In the genomic region with DNA sequence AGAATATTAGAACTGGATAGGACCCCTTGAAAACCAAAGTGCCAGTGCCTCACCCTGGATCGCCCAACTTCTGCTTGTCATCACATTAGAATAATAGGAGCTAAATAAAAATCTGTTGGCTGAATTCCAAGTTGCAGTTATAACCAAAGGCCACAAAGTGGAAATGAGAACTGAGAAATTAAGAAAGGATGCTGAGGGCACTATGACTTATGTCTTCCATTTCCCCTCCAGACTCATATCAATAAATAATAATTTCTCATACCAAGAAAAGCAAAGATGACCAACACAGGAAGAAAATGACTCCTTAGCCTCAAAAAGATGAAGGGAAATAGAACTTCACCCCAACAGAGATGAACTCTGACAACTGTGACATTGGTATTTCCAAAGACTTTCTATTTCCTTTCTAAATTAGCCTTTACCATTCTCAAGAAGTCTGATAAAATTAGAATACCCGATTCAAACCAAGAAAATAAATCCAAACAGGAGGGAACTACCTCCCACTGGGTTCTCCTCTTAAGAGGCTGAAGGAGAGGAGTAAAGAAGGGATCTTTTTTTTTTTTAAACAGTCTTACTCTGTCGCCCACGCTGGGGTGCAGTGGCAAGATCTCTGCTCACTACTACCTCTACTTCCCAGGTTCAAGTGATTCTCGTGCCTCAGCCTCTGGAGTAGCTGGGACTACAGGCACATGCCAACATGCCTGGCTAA, we compare ENCODE assay signal across 9 cellular contexts. TPM values are rescaled to one million over a fixed set of nuclear protein-coding genes. Genes with fewer than 3 reads are reported as not detected.
DNase-seq lines count a peak whose midpoint lies in the region; ATAC-seq, FAIRE-seq and TF ChIP-seq lines count a peak whose summit lies in the region.
"Had no signal": no experiment of that assay in that cellular context is flagged by ENCODE, and none has a peak within 500 bp of the region (broad histone marks: within the 10 kb centered on the region; RNA-seq: fewer than 3 reads in every experiment).

No MANE protein-coding gene starts in this region.

- TF ChIP-seq CTCF in MM.1S (IDR thresholded peaks at IDR 0.05; ENCODE audit: low read length) (no peak), fibroblast of mammary gland (conservative IDR thresholded peaks at IDR 0.05; ENCODE audit: control insufficient read depth, insufficient read depth, low read depth, low read length) (no peak), pancreas (IDR thresholded peaks at IDR 0.05) (no peak)

- DNase-seq in activated CD4-positive, alpha-beta T cell treated with anti-CD3 and anti-CD28 coated beads for 48 hours: peak; percentile 26
- DNase-seq in activated CD4-positive, alpha-beta T cell treated with anti-CD3 and anti-CD28 coated beads, Interleukin-2, amount 10 ng/mL, durations not matched to agents 7 days and 5 days: no peak
- DNase-seq in MM.1S (peak; percentile 39), fibroblast of mammary gland (ENCODE audit: low read depth) (peak; percentile 2), pancreas (no peak), NCI-H82 (lab: John Stamatoyannopoulos, UW) (no peak), HEK293T (ENCODE audit: extremely low spot score) (no peak)
- DNase-seq: ovary had no signal

- H3K9me3 Mint-ChIP-seq in activated CD4-positive, alpha-beta T cell treated with anti-CD3 and anti-CD28 coated beads, Interleukin-2, amount 10 ng/mL, durations not matched to agents 7 days and 5 days: no peaks in the 10 kb centered on the region

- H3K9me2 ChIP-seq in MM.1S (replicated peaks; ENCODE audit: insufficient read depth, low read length): no peaks in the 10 kb centered on the region

- H3K27me3 Mint-ChIP-seq in activated CD4-positive, alpha-beta T cell treated with anti-CD3 and anti-CD28 coated beads, Interleukin-2, amount 10 ng/mL, durations not matched to agents 7 days and 5 days: peaks cover 3% of the 10 kb centered on the region

- ATAC-seq in GM21576 (IDR thresholded peaks at IDR 0.05; ENCODE audit: unreplicated experiment) (peak; percentile 41), pancreas (no peak)

- FAIRE-seq in pancreas (lab: Jason Lieb, UNC): no peak

- CTCF ChIA-PET in activated CD4-positive, alpha-beta T cell treated with anti-CD3 and anti-CD28 coated beads, Interleukin-2, amount 10 ng/mL, durations not matched to agents 7 days and 5 days (lab: Charles Lee): no interaction called here
- CTCF ChIA-PET in HEK293T (lab: Yijun Ruan, JAX): no interaction called here

- H4K20me1 ChIP-seq in MM.1S (ENCODE audit: insufficient read depth, low read length): no peaks in the 10 kb centered on the region

- WGBS in pancreas, 2 donors: 78 to 87% methylated on average over 5 of the region's 5 CpGs

- H3F3A ChIP-seq in MM.1S (ENCODE audit: insufficient read depth, low read length): no peaks in the 10 kb centered on the region

- no peak overlapping the region for H3K27ac Mint-ChIP-seq in activated CD4-positive, alpha-beta T cell treated with anti-CD3 and anti-CD28 coated beads, Interleukin-2, amount 10 ng/mL, durations not matched to agents 7 days and 5 days

- peaks cover 11% of the 10 kb centered on the region for H3K4me1 ChIP-seq in MM.1S (ENCODE audit: low read length)
- no peaks in the 10 kb centered on the region for H3K4me1 ChIP-seq in pancreas

- no peak overlapping the region for H3K9ac ChIP-seq in MM.1S (ENCODE audit: low read length)

- H3K27ac ChIP-seq in MM.1S (ENCODE audit: low read length) (no peak overlapping the region), pancreas (no peak overlapping the region)
- H3K27ac ChIP-seq: ovary had no signal

- H3K9me3 ChIP-seq in MM.1S (replicated peaks; ENCODE audit: insufficient read depth, low read length) (no peaks in the 10 kb centered on the region), pancreas (no peaks in the 10 kb centered on the region)
- H3K9me3 ChIP-seq: ovary had no signal

- POLR2A ChIA-PET in activated CD4-positive, alpha-beta T cell treated with anti-CD3 and anti-CD28 coated beads, Interleukin-2, amount 10 ng/mL, durations not matched to agents 7 days and 5 days (lab: Charles Lee): no interaction called here
- POLR2A ChIA-PET in HEK293T (lab: Yijun Ruan, JAX): no interaction called here

- H3K27me3 ChIP-seq in MM.1S (replicated peaks; ENCODE audit: insufficient read depth, low read length): no peaks in the 10 kb centered on the region
- no peaks in the 10 kb centered on the region for H3K27me3 ChIP-seq in pancreas
- H3K27me3 ChIP-seq: ovary had no signal

- intact Hi-C loops in pancreas (cut with DNase I): no loop called here

- no peak overlapping the region for H2AFZ ChIP-seq in MM.1S (ENCODE audit: low read length)

- H3K4me1 Mint-ChIP-seq in activated CD4-positive, alpha-beta T cell treated with anti-CD3 and anti-CD28 coated beads, Interleukin-2, amount 10 ng/mL, durations not matched to agents 7 days and 5 days: peaks cover 10% of the 10 kb centered on the region

- H3K4me3 Mint-ChIP-seq in activated CD4-positive, alpha-beta T cell treated with anti-CD3 and anti-CD28 coated beads, Interleukin-2, amount 10 ng/mL, durations not matched to agents 7 days and 5 days: no peak overlapping the region

- H3K79me2 ChIP-seq in MM.1S (ENCODE audit: low read length): no peaks in the 10 kb centered on the region

- H3K4me3 ChIP-seq in MM.1S (ENCODE audit: low read length) (no peak overlapping the region), fibroblast of mammary gland (ENCODE audit: control insufficient read depth, low read depth, low read length) (no peak overlapping the region), pancreas (no peak overlapping the region)
- H3K4me3 ChIP-seq: ovary had no signal

- H3K36me3 Mint-ChIP-seq in activated CD4-positive, alpha-beta T cell treated with anti-CD3 and anti-CD28 coated beads, Interleukin-2, amount 10 ng/mL, durations not matched to agents 7 days and 5 days (ENCODE audit: low read depth): no peaks in the 10 kb centered on the region

- H3K4me2 ChIP-seq in MM.1S (ENCODE audit: low read depth, low read length): peak overlapping the region; percentile 20; the same call in 1 of the 2 replicates

- H3K36me3 ChIP-seq in MM.1S (replicated peaks; ENCODE audit: insufficient read depth, low read length) (no peaks in the 10 kb centered on the region), pancreas (no peaks in the 10 kb centered on the region)
- H3K36me3 ChIP-seq: ovary had no signal

TF ChIP-seq in HEK293T, 16 proteins besides CTCF, POLR2A, EP300 and RAD21:
- no peak for TF ChIP-seq FOXA1 (IDR thresholded peaks at IDR 0.05)
- TF ChIP-seq SP1 (IDR thresholded peaks at IDR 0.05): no peak
- no peak for TF ChIP-seq ELF4 (IDR thresholded peaks at IDR 0.05)

RNA-seq across cellular contexts. Expression of a gene that starts 46.5 kb away (rescaled TPM):
- 10 to 100 TPM; 21.6 to 26.6 TPM for total RNA-seq in activated CD4-positive, alpha-beta T cell treated with anti-CD3 and anti-CD28 coated beads, Interleukin-2, amount 10 ng/mL, durations not matched to agents 7 days and 5 days
- 10 to 100 TPM in 4 of 6 donors, 1 to 10 TPM in 2; 6.2 to 18.4 (median 10.9) TPM for total RNA-seq in pancreas
- 1 to 10 TPM; 4.9 to 8.3 TPM for polyA plus RNA-seq in pancreas

RNA-seq across cellular contexts. Expression of a gene that starts 58.4 kb away (rescaled TPM):
- 1 to 10 TPM; 9.4 to 9.7 TPM for total RNA-seq in activated CD4-positive, alpha-beta T cell treated with anti-CD3 and anti-CD28 coated beads, Interleukin-2, amount 10 ng/mL, durations not matched to agents 7 days and 5 days
- 1 to 10 TPM; 2.0 to 8.5 (median 2.4) TPM for total RNA-seq in pancreas
- 1 to 10 TPM; 2.3 to 3.0 TPM for polyA plus RNA-seq in pancreas

Comparison
In these comparisons a context has a peak if more than half of its experiments do, and no peak if none do; other contexts are left out.
1. DNase-seq: peak in activated CD4-positive, alpha-beta T cell treated with anti-CD3 and anti-CD28 coated beads for 48 hours (single experiment), MM.1S (single experiment) and fibroblast of mammary gland (single experiment); none in activated CD4-positive, alpha-beta T cell treated with anti-CD3 and anti-CD28 coated beads, Interleukin-2, amount 10 ng/mL, durations not matched to agents 7 days and 5 days (single experiment), pancreas (0 of 6), NCI-H82 (single experiment) and HEK293T (single experiment).